In the genomic region with DNA sequence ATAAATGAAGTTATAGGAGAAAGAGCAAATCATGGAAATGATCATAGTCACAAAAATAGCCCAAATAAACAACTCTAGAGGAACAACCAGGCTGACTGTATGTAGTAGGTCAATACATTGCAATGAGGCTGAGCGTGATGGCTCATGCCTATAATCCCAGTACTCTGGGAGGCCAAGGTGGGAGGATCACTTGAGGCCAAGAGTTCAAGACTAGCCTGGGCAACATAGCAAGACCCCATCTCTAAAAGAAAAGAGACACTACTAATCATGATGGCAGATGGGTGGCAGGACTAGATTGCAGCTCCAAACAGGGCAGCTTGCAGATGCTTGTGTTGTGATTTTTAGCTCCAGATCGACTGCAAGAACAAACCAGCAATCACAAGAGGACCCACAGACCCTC, we compare ENCODE assay signal across 21 cellular contexts. TPM values are rescaled to one million over a fixed set of nuclear protein-coding genes. Genes with fewer than 3 reads are reported as not detected.
DNase-seq lines count a peak whose midpoint lies in the region; ATAC-seq and TF ChIP-seq lines count a peak whose summit lies in the region.
"Had no signal": no experiment of that assay in that cellular context is flagged by ENCODE, and none has a peak within 500 bp of the region (broad histone marks: within the 10 kb centered on the region; RNA-seq: fewer than 3 reads in every experiment).

No MANE protein-coding gene starts in this region.

- POLR2A ChIA-PET in HCT116 (lab: Charles Lee), result no interaction called here
- POLR2A ChIA-PET in PC-9 (lab: Charles Lee; ENCODE audit: unreplicated experiment), result no interaction called here

- H3K27ac ChIP-seq in HCT116 (ENCODE audit: low read depth, low read length) (no peak overlapping the region), PC-9 (peak overlapping the region; percentile 70)
- H3K27ac ChIP-seq: SJSA1 had no signal

- no peaks in the 10 kb centered on the region for H3K9me3 ChIP-seq in HCT116 (ENCODE audit: control insufficient read depth in 1 of 2, insufficient read depth in 1 of 2, low read depth in 1 of 2, low read length in 2 of 2)
- no peaks in the 10 kb centered on the region; the same call in 1 of the 2 replicates for H3K9me3 ChIP-seq in PC-9 (ENCODE audit: insufficient read depth, low read depth)
- H3K9me3 ChIP-seq: A549, SJSA1 had no signal

- ATAC-seq in activated T-cell treated with anti-CD3 and anti-CD28 coated beads, Interleukin-2, amount 50 U/mL, for 72 hours (replicated peaks in 1 of 2), result no peak
- ATAC-seq in HCT116, result no peak
- ATAC-seq: Right ventricle myocardium inferior had no signal

- no peak for DNase-seq in activated T-cell treated with anti-CD3 and anti-CD28 coated beads, Interleukin-2, amount 50 U/mL, for 72 hours
- DNase-seq in activated T-cell treated with anti-CD3 and anti-CD28 coated beads, Interleukin-2, amount 50 U/mL, for 24 hours, result no peak
- DNase-seq in HCT116 (ENCODE audit: low read depth, low spot score) (no peak), PC-9 (no peak), nephron progenitor cell (no peak), NCI-H524 treated with DMSO at 0.1 percent for 48 hours (lab: John Stamatoyannopoulos, UW) (no peak), cortex of kidney (lab: John Stamatoyannopoulos, UW) (no peak)
- DNase-seq: DMS53, GDM1, KBM-7, NCI-H1092 treated with DMSO at 0.1 percent for 48 hours, NCI-H146, NCI-H2029, NCI-H2227 treated with DMSO at 0.1 percent for 48 hours, NCI-H510A treated with DMSO at 0.1 percent for 48 hours, NCI-H774 had no signal

- H3K4me2 ChIP-seq in HCT116 (ENCODE audit: low read length) (no peak overlapping the region), PC-9 (peak overlapping the region; percentile 42; the same call in 1 of the 2 replicates)
- H3K4me2 ChIP-seq: A549 had no signal

- no peaks in the 10 kb centered on the region for H3K27me3 ChIP-seq in HCT116 (ENCODE audit: insufficient read depth, low read length)
- H3K27me3 ChIP-seq in PC-9 (ENCODE audit: insufficient read depth, low read depth), result no peaks in the 10 kb centered on the region
- H3K27me3 ChIP-seq: SJSA1 had no signal

- BruUV-seq in HCT116 (replicated peaks; lab: Mats Ljungman, UMichigan), result no TSS peak
- BruUV-seq in PC-9 (replicated peaks; lab: Mats Ljungman, UMichigan), result no TSS peak

- H3F3A ChIP-seq in PC-9 (ENCODE audit: insufficient read depth, low read depth), result peaks cover 26% of the 10 kb centered on the region

- no peaks in the 10 kb centered on the region for H3K27me3 Mint-ChIP-seq in activated T-cell treated with anti-CD3 and anti-CD28 coated beads, Interleukin-2, amount 50 U/mL, for 72 hours (ENCODE audit: low read depth)
- no peaks in the 10 kb centered on the region for H3K27me3 Mint-ChIP-seq in activated T-cell treated with anti-CD3 and anti-CD28 coated beads, Interleukin-2, amount 50 U/mL, for 24 hours
- no peaks in the 10 kb centered on the region for H3K27me3 Mint-ChIP-seq in nephron progenitor cell (ENCODE audit: low read depth, poor library complexity)
- H3K27me3 Mint-ChIP-seq: B cell had no signal

- H3K9ac ChIP-seq in HCT116 (ENCODE audit: low read length), result no peak overlapping the region

- intact Hi-C loops in HCT116 (cut with micrococcal nuclease), result loop anchor here (10.0 kb wide), 1 partner anchor 326 kb away; no protein-coding TSS in a partner anchor
- intact Hi-C loops in PC-9 (cut with micrococcal nuclease; ENCODE audit: unreplicated experiment), result no loop called here

- H2AFZ ChIP-seq in HCT116 (ENCODE audit: low read depth, low read length, poor library complexity, severe bottlenecking) (no peak overlapping the region), PC-9 (no peak overlapping the region)

- H3K9me2 ChIP-seq in HCT116 (ENCODE audit: insufficient read depth) (no peaks in the 10 kb centered on the region), PC-9 (ENCODE audit: insufficient read depth) (no peaks in the 10 kb centered on the region)

- CTCF ChIA-PET in HCT116 (lab: Charles Lee), result interaction anchor here (1.0 to 1.3 kb wide), 3 partner anchors 9 to 149 kb away, joined by 3 to 4 read pairs (median 3); no protein-coding TSS in a partner anchor
- CTCF ChIA-PET in PC-9 (lab: Charles Lee), result no interaction called here

- H3K36me3 ChIP-seq in HCT116 (ENCODE audit: control insufficient read depth in 1 of 2, insufficient read depth in 2 of 2, low read length in 2 of 2) (peaks cover 15 to 33% of the 10 kb centered on the region in 2 experiments), PC-9 (ENCODE audit: low read depth) (peaks cover 32% of the 10 kb centered on the region)

- TF ChIP-seq POLR2A in HCT116 (IDR thresholded peaks at IDR 0.05; ENCODE audit: borderline replicate concordance, extremely low read depth, insufficient read depth, insufficient read length), result no peak

- peak overlapping the region; percentile 51 for H3K27ac Mint-ChIP-seq in activated T-cell treated with anti-CD3 and anti-CD28 coated beads, Interleukin-2, amount 50 U/mL, for 72 hours
- no peak overlapping the region for H3K27ac Mint-ChIP-seq in activated T-cell treated with anti-CD3 and anti-CD28 coated beads, Interleukin-2, amount 50 U/mL, for 24 hours
- peak overlapping the region; percentile 27 for H3K27ac Mint-ChIP-seq in nephron progenitor cell
- H3K27ac Mint-ChIP-seq: B cell had no signal

- no peak overlapping the region for H3K4me3 Mint-ChIP-seq in activated T-cell treated with anti-CD3 and anti-CD28 coated beads, Interleukin-2, amount 50 U/mL, for 72 hours
- no peak overlapping the region for H3K4me3 Mint-ChIP-seq in activated T-cell treated with anti-CD3 and anti-CD28 coated beads, Interleukin-2, amount 50 U/mL, for 24 hours
- H3K4me3 Mint-ChIP-seq in nephron progenitor cell, result no peak overlapping the region
- H3K4me3 Mint-ChIP-seq: B cell, CD14-positive monocyte had no signal

- peaks cover 13% of the 10 kb centered on the region for H3K4me1 Mint-ChIP-seq in activated T-cell treated with anti-CD3 and anti-CD28 coated beads, Interleukin-2, amount 50 U/mL, for 72 hours (ENCODE audit: low read depth)
- H3K4me1 Mint-ChIP-seq in activated T-cell treated with anti-CD3 and anti-CD28 coated beads, Interleukin-2, amount 50 U/mL, for 24 hours (ENCODE audit: low read depth), result peaks cover 5% of the 10 kb centered on the region
- H3K4me1 Mint-ChIP-seq in nephron progenitor cell, result no peaks in the 10 kb centered on the region
- H3K4me1 Mint-ChIP-seq: B cell, CD14-positive monocyte had no signal

- TF ChIP-seq CTCF in HCT116 (IDR thresholded peaks at IDR 0.05 in 2 of 3, conservative IDR thresholded peaks at IDR 0.05 in 1 of 3; ENCODE audit: borderline replicate concordance in 1 of 3, insufficient read depth in 1 of 3, low read depth in 2 of 3, low read length in 2 of 3) (no peak), PC-9 (conservative IDR thresholded peaks at IDR 0.05) (no peak), nephron progenitor cell (IDR thresholded peaks at IDR 0.05) (no peak)

- TF ChIP-seq RAD21 in HCT116 (IDR thresholded peaks at IDR 0.05; ENCODE audit: low read depth), result no peak

- no peaks in the 10 kb centered on the region for H3K9me3 Mint-ChIP-seq in activated T-cell treated with anti-CD3 and anti-CD28 coated beads, Interleukin-2, amount 50 U/mL, for 72 hours
- no peaks in the 10 kb centered on the region for H3K9me3 Mint-ChIP-seq in activated T-cell treated with anti-CD3 and anti-CD28 coated beads, Interleukin-2, amount 50 U/mL, for 24 hours
- peaks cover 40% of the 10 kb centered on the region for H3K9me3 Mint-ChIP-seq in nephron progenitor cell
- H3K9me3 Mint-ChIP-seq: CD14-positive monocyte had no signal

- RAD21 ChIA-PET in HCT116 (lab: Charles Lee; ENCODE audit: low non-redundant PET in 1 of 2, low total read pairs in 2 of 2, uncharacterized antibody in 2 of 2, unreplicated experiment in 2 of 2), result interaction anchor here in 1 of 2 experiments (0.7 kb wide), 1 partner anchor 10 kb away, joined by 5 read pairs; no protein-coding TSS in a partner anchor

- H4K20me1 ChIP-seq in HCT116 (ENCODE audit: insufficient read depth), result no peaks in the 10 kb centered on the region
- no peaks in the 10 kb centered on the region; the same call in 1 of the 2 replicates for H4K20me1 ChIP-seq in PC-9 (ENCODE audit: insufficient read depth)

- peaks cover 75% of the 10 kb centered on the region for H3K79me2 ChIP-seq in HCT116 (ENCODE audit: insufficient read depth, low read length)
- H3K79me2 ChIP-seq in PC-9 (ENCODE audit: low read depth), result peaks cover 33% of the 10 kb centered on the region; the same call in 1 of the 2 replicates

- H3K4me1 ChIP-seq in HCT116 (ENCODE audit: control insufficient read depth in 1 of 2, insufficient read depth in 2 of 2, low read length in 2 of 2) (peaks cover 4 to 21% of the 10 kb centered on the region in 2 experiments), PC-9 (replicated peaks; ENCODE audit: insufficient read depth) (peaks cover 44% of the 10 kb centered on the region)
- H3K4me1 ChIP-seq: A549 had no signal

- no peak overlapping the region for H3K4me3 ChIP-seq in HCT116 (replicated peaks in 1 of 2; ENCODE audit: low read depth in 1 of 2, low read length in 2 of 2)
- H3K4me3 ChIP-seq in PC-9, result no peak overlapping the region
- H3K4me3 ChIP-seq: A549, SJSA1 had no signal

- peaks cover 10 to 28% of the 10 kb centered on the region in 2 donors for H3K36me3 Mint-ChIP-seq in activated T-cell treated with anti-CD3 and anti-CD28 coated beads, Interleukin-2, amount 50 U/mL, for 72 hours (ENCODE audit: insufficient read depth in 2 of 2)
- peaks cover 92% of the 10 kb centered on the region for H3K36me3 Mint-ChIP-seq in activated T-cell treated with anti-CD3 and anti-CD28 coated beads, Interleukin-2, amount 50 U/mL, for 24 hours (ENCODE audit: low read depth)
- peaks cover 84% of the 10 kb centered on the region for H3K36me3 Mint-ChIP-seq in nephron progenitor cell (ENCODE audit: low read depth)

TF ChIP-seq in HCT116, 20 proteins besides CTCF, POLR2A, EP300 and RAD21:
- 0 out of 2 replicates have a peak, but pooled peaks have one; percentile 4 for TF ChIP-seq ZFX (IDR thresholded peaks at IDR 0.05)
- no peak for TF ChIP-seq ATF3 (IDR thresholded peaks at IDR 0.05)

RNA-seq across cellular contexts. Expression of gene NDC1, which starts 27.6 kb away (rescaled TPM):
- total RNA-seq in activated T-cell treated with anti-CD3 and anti-CD28 coated beads, Interleukin-2, amount 50 U/mL, for 72 hours, result 10 to 100 TPM; 17.1 to 22.8 TPM
- 54.7 TPM for total RNA-seq in HCT116 (2021; ENCODE audit: unreplicated experiment)
- polyA plus RNA-seq in HCT116 (2012), result 18.6 and 22.6 TPM in 2 replicates
- total RNA-seq in PC-9 (2021), result 29.7 and 47.6 TPM in 2 replicates
